1 cellular context compared by ENCODE assay signal in the genomic region with DNA sequence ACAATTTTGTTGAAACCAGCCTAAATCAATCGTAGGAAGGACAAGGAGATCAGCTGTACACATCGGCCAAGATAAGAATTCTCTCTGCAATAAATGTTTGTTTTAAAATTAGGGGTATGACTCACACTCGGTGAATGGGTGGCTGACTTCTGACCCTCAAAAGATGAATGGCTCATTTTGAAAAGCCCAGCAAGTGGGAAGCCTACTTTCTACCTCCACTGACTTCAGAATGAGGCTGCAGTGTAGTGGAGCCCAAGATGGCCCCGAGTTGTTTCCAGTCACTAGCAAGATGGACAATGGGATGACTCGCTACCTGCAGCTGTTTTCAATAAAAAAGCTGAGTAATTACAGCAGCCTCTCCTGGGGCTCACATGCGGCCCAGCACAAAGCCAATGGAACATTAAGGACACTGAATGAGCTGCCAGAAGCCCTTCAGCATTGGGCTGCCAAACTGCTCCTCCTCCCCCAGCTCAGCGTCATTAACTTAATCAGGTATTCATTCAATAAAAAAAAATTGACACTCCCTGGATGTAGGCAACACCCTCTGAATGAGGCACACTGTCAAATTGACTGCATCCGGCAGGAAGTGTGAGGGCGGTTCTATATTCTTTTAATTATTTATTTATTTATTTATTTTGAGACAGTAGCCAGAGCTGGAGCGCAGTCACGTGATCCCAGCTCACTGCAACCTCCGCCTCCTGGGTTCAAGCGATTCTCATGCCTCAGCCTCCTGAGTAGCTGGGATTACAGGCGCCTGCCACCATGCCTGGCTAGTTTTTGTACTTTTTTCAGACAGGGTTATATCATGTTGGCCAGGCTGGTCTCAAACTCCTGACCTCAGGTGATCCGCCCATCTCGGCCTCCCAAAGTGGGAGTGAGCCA.
TF ChIP-seq lines count a peak whose summit lies in the region.

No MANE protein-coding gene starts in this region.

TF ChIP-seq in K562, 482 proteins besides CTCF, POLR2A, EP300 and RAD21 (continued from another document and continues in another):
- TF ChIP-seq, protein P1, sequence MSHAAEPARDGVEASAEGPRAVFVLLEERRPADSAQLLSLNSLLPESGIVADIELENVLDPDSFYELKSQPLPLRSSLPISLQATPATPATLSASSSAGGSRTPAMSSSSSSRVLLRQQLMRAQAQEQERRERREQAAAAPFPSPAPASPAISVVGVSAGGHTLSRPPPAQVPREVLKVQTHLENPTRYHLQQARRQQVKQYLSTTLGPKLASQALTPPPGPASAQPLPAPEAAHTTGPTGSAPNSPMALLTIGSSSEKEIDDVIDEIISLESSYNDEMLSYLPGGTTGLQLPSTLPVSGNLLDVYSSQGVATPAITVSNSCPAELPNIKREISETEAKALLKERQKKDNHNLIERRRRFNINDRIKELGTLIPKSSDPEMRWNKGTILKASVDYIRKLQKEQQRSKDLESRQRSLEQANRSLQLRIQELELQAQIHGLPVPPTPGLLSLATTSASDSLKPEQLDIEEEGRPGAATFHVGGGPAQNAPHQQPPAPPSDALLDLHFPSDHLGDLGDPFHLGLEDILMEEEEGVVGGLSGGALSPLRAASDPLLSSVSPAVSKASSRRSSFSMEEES (CRISPR knock-in tag; IDR thresholded peaks at IDR 0.05), result peak; percentile 88
- TF ChIP-seq PHB (CRISPR knock-in tag; IDR thresholded peaks at IDR 0.05) (no peak), ZFP1 (CRISPR knock-in tag; IDR thresholded peaks at IDR 0.05) (no peak), MTA1 (IDR thresholded peaks at IDR 0.05; ENCODE audit: borderline replicate concordance) (no peak), ESRRB (CRISPR knock-in tag; IDR thresholded peaks at IDR 0.05; ENCODE audit: borderline replicate concordance) (no peak), ZNF436 (CRISPR knock-in tag; IDR thresholded peaks at IDR 0.05) (no peak), NFE2 (IDR thresholded peaks at IDR 0.05; ENCODE audit: low read depth) (peak; percentile 44; the same call in 1 of the 2 replicates), FOXA1 (IDR thresholded peaks at IDR 0.05; ENCODE audit: borderline replicate concordance) (no peak), TAL1 (IDR thresholded peaks at IDR 0.05) (no peak), CREB1 (IDR thresholded peaks at IDR 0.05) (no peak), CREB1 (CRISPR knock-in tag; IDR thresholded peaks at IDR 0.05) (no peak), ZNF76 (CRISPR knock-in tag; IDR thresholded peaks at IDR 0.05; ENCODE audit: borderline replicate concordance) (no peak), CEBPB (tag; IDR thresholded peaks at IDR 0.05) (no peak), HCFC1 (IDR thresholded peaks at IDR 0.05; ENCODE audit: low read depth, low read length) (no peak), MCM7 (IDR thresholded peaks at IDR 0.05) (no peak), ZFX (CRISPR knock-in tag; IDR thresholded peaks at IDR 0.05) (no peak), FOXA3 (CRISPR knock-in tag; conservative IDR thresholded peaks at IDR 0.05 in 1 of 2, IDR thresholded peaks at IDR 0.05 in 1 of 2) (0 out of 4 replicates have a peak, but pooled peaks of 1 of the 2 experiments have one; percentile 56), TEAD4 (IDR thresholded peaks at IDR 0.05; ENCODE audit: low read length) (peak; percentile 57; the same call in 1 of the 2 replicates), TEAD4 (CRISPR knock-in tag; IDR thresholded peaks at IDR 0.05; ENCODE audit: borderline replicate concordance) (no peak), CBFB (CRISPR knock-in tag; IDR thresholded peaks at IDR 0.05) (no peak), NFATC3 (IDR thresholded peaks at IDR 0.05) (no peak), L3MBTL2 (IDR thresholded peaks at IDR 0.05) (no peak; the same call in 1 of the 2 replicates), POLR2B (IDR thresholded peaks at IDR 0.05; ENCODE audit: low read depth, partially characterized antibody) (no peak), ARID2 (IDR thresholded peaks at IDR 0.05) (no peak), TBP (optimal IDR thresholded peaks at IDR 0.05; ENCODE audit: low read depth, low read length) (no peak), ZNF316 (IDR thresholded peaks at IDR 0.05) (no peak)
- TF ChIP-seq, protein P2, sequence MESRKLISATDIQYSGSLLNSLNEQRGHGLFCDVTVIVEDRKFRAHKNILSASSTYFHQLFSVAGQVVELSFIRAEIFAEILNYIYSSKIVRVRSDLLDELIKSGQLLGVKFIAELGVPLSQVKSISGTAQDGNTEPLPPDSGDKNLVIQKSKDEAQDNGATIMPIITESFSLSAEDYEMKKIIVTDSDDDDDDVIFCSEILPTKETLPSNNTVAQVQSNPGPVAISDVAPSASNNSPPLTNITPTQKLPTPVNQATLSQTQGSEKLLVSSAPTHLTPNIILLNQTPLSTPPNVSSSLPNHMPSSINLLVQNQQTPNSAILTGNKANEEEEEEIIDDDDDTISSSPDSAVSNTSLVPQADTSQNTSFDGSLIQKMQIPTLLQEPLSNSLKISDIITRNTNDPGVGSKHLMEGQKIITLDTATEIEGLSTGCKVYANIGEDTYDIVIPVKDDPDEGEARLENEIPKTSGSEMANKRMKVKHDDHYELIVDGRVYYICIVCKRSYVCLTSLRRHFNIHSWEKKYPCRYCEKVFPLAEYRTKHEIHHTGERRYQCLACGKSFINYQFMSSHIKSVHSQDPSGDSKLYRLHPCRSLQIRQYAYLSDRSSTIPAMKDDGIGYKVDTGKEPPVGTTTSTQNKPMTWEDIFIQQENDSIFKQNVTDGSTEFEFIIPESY (CRISPR knock-in tag; IDR thresholded peaks at IDR 0.05), result no peak
- TF ChIP-seq, protein P3, sequence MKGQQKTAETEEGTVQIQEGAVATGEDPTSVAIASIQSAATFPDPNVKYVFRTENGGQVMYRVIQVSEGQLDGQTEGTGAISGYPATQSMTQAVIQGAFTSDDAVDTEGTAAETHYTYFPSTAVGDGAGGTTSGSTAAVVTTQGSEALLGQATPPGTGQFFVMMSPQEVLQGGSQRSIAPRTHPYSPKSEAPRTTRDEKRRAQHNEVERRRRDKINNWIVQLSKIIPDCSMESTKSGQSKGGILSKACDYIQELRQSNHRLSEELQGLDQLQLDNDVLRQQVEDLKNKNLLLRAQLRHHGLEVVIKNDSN (CRISPR knock-in tag; IDR thresholded peaks at IDR 0.05), result peak; percentile 50; the same call in 1 of the 2 replicates
- TF ChIP-seq, protein P4, sequence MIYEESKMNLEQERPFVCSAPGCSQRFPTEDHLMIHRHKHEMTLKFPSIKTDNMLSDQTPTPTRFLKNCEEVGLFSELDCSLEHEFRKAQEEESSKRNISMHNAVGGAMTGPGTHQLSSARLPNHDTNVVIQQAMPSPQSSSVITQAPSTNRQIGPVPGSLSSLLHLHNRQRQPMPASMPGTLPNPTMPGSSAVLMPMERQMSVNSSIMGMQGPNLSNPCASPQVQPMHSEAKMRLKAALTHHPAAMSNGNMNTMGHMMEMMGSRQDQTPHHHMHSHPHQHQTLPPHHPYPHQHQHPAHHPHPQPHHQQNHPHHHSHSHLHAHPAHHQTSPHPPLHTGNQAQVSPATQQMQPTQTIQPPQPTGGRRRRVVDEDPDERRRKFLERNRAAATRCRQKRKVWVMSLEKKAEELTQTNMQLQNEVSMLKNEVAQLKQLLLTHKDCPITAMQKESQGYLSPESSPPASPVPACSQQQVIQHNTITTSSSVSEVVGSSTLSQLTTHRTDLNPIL (CRISPR knock-in tag; IDR thresholded peaks at IDR 0.05), result no peak
- TF ChIP-seq, protein P5, sequence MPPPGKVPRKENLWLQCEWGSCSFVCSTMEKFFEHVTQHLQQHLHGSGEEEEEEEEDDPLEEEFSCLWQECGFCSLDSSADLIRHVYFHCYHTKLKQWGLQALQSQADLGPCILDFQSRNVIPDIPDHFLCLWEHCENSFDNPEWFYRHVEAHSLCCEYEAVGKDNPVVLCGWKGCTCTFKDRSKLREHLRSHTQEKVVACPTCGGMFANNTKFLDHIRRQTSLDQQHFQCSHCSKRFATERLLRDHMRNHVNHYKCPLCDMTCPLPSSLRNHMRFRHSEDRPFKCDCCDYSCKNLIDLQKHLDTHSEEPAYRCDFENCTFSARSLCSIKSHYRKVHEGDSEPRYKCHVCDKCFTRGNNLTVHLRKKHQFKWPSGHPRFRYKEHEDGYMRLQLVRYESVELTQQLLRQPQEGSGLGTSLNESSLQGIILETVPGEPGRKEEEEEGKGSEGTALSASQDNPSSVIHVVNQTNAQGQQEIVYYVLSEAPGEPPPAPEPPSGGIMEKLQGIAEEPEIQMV (tag; conservative IDR thresholded peaks at IDR 0.05; ENCODE audit: low read depth), result no peak
- TF ChIP-seq, protein P6, sequence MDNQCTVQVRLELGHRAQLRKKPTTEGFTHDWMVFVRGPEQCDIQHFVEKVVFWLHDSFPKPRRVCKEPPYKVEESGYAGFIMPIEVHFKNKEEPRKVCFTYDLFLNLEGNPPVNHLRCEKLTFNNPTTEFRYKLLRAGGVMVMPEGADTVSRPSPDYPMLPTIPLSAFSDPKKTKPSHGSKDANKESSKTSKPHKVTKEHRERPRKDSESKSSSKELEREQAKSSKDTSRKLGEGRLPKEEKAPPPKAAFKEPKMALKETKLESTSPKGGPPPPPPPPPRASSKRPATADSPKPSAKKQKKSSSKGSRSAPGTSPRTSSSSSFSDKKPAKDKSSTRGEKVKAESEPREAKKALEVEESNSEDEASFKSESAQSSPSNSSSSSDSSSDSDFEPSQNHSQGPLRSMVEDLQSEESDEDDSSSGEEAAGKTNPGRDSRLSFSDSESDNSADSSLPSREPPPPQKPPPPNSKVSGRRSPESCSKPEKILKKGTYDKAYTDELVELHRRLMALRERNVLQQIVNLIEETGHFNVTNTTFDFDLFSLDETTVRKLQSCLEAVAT (IDR thresholded peaks at IDR 0.05), result no peak
- TF ChIP-seq, protein P7, sequence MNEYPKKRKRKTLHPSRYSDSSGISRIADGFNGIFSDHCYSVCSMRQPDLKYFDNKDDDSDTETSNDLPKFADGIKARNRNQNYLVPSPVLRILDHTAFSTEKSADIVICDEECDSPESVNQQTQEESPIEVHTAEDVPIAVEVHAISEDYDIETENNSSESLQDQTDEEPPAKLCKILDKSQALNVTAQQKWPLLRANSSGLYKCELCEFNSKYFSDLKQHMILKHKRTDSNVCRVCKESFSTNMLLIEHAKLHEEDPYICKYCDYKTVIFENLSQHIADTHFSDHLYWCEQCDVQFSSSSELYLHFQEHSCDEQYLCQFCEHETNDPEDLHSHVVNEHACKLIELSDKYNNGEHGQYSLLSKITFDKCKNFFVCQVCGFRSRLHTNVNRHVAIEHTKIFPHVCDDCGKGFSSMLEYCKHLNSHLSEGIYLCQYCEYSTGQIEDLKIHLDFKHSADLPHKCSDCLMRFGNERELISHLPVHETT (CRISPR knock-in tag; conservative IDR thresholded peaks at IDR 0.05 in 1 of 2, IDR thresholded peaks at IDR 0.05 in 1 of 2), result no peak
- TF ChIP-seq, protein P8, sequence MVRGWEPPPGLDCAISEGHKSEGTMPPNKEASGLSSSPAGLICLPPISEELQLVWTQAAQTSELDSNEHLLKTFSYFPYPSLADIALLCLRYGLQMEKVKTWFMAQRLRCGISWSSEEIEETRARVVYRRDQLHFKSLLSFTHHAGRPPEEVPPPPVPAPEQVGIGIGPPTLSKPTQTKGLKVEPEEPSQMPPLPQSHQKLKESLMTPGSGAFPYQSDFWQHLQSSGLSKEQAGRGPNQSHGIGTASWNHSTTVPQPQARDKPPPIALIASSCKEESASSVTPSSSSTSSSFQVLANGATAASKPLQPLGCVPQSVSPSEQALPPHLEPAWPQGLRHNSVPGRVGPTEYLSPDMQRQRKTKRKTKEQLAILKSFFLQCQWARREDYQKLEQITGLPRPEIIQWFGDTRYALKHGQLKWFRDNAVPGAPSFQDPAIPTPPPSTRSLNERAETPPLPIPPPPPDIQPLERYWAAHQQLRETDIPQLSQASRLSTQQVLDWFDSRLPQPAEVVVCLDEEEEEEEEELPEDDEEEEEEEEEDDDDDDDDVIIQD (CRISPR knock-in tag; IDR thresholded peaks at IDR 0.05), result no peak
- TF ChIP-seq, protein P9, sequence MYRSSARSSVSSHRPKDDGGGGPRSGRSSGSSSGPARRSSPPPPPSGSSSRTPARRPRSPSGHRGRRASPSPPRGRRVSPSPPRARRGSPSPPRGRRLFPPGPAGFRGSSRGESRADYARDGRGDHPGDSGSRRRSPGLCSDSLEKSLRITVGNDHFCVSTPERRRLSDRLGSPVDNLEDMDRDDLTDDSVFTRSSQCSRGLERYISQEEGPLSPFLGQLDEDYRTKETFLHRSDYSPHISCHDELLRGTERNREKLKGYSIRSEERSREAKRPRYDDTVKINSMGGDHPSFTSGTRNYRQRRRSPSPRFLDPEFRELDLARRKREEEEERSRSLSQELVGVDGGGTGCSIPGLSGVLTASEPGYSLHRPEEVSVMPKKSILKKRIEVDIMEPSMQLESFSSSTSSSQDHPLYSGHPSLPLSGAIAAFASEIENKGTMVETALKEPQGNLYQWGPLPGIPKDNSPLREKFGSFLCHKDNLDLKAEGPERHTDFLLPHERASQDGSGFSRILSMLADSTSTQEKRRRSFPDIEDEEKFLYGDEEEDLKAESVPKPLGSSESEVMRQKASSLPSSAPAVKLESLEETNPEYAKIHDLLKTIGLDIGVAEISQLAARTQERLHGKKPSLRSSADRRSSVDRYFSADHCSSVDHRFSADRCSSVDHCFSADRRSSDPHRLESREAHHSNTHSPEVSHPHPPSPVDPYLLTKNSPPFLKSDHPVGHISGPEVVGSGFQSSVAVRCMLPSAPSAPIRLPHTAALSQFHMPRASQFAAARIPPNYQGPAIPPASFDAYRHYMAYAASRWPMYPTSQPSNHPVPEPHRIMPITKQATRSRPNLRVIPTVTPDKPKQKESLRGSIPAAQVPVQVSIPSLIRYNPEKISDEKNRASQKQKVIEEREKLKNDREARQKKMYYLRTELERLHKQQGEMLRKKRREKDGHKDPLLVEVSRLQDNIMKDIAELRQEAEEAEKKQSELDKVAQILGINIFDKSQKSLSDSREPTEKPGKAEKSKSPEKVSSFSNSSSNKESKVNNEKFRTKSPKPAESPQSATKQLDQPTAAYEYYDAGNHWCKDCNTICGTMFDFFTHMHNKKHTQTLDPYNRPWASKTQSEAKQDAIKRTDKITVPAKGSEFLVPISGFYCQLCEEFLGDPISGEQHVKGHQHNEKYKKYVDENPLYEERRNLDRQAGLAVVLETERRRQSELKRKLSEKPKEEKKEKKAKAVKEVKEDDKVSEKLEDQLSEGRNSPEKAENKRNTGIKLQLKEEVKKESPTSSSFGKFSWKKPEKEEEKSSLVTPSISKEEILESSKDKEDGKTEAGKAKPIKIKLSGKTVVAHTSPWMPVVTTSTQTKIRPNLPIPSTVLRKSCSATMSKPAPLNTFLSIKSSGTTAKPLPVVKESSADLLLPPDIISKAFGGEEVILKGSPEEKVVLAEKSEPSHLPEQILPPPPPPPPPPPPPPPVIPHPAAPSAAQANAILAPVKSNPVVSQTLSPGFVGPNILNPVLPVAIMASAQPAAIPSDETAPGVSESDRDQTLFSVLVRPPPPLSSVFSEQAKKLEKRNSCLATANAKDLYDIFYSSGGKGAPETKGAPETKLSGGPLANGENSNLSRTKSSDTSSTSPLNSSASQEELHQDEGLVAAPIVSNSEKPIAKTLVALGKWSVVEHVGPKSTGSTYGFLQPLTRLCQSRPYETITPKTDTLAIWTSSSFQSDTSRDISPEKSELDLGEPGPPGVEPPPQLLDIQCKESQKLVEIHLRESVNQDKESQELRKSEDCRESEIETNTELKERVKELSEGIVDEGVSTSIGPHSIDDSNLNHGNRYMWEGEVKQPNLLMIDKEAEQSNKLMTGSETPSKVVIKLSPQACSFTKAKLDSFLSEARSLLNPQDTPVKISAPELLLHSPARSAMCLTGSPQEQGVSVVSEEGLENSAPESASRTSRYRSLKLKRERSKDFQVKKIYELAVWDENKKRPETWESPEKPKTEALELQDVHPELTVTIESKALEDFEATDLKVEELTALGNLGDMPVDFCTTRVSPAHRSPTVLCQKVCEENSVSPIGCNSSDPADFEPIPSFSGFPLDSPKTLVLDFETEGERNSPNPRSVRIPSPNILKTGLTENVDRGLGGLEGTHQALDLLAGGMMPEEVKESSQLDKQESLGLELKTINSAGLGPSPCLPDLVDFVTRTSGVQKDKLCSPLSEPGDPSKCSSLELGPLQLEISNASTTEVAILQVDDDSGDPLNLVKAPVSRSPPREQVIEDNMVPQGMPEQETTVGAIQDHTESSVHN (IDR thresholded peaks at IDR 0.05; ENCODE audit: borderline replicate concordance in 1 of 2, low read depth in 1 of 2), result peak in 1 of 2 experiments; percentile 79; a peak in 1 of 4 replicates
